In genomic region chr20:5397418-5397817, GRCh38 we compare ENCODE assay signal across 17 cellular contexts.
"Had no signal": no experiment of that assay in that cellular context is flagged by ENCODE, and none has a peak within 500 bp of the region (broad histone marks: within the 10 kb centered on the region; RNA-seq: fewer than 3 reads in every experiment).

No MANE protein-coding gene starts in this region.

- ATAC-seq: activated CD4-positive, alpha-beta T cell treated with anti-CD3 and anti-CD28 coated beads for 36 hours; activated CD8-positive, alpha-beta T cell treated with anti-CD3 and anti-CD28 coated beads, Interleukin-2, amount 10 ng/mL, durations not matched to agents 7 days and 5 days; left lung; natural killer cell treated with Interleukin-12 subunit alpha and Interleukin-12 subunit beta and Interleukin-15 and Interleukin-18, amount 100 ng/mL, for 72 hours; psoas muscle; right lobe of liver; stimulated activated memory B cell treated with anti-CD40 and anti-IgM and Interleukin-4, amounts not matched to agents 10 μg/mL and 1 μg/mL and 100 μg/mL, for 72 hours had no signal

- H3K9me3 ChIP-seq: left lung, psoas muscle, right lobe of liver, tibial artery, vagina had no signal

- H3K4me3 ChIP-seq: left lung, psoas muscle, right lobe of liver, tibial artery, vagina had no signal

- DNase-seq: activated CD4-positive, alpha-beta T cell treated with anti-CD3 and anti-CD28 coated beads for 36 hours; activated CD8-positive, alpha-beta memory T cell treated with anti-CD3 and anti-CD28 coated beads, Interleukin-2, amount 50 U/mL, for 48 hours; activated CD8-positive, alpha-beta T cell treated with anti-CD3 and anti-CD28 coated beads, Interleukin-2, amount 10 ng/mL, durations not matched to agents 7 days and 5 days; activated naive CD8-positive, alpha-beta T cell treated with anti-CD3 and anti-CD28 coated beads, Interleukin-2, amount 10 ng/mL, durations not matched to agents 7 days and 5 days; anterior cingulate cortex; foreskin melanocyte; islet precursor cell; left lung; mesenchymal stem cell; occipital lobe; psoas muscle; right lobe of liver; tibial artery had no signal

- H3K4me1 ChIP-seq: left lung, psoas muscle, right lobe of liver, tibial artery, vagina had no signal

- H3K27ac ChIP-seq: left lung, psoas muscle, right lobe of liver, tibial artery, vagina, VCaP had no signal

- H3K36me3 ChIP-seq: left lung, right lobe of liver, tibial artery, vagina had no signal

- H3K27me3 ChIP-seq: right lobe of liver, tibial artery, vagina had no signal
